8 cellular contexts compared by ENCODE assay signal in the genomic region with DNA sequence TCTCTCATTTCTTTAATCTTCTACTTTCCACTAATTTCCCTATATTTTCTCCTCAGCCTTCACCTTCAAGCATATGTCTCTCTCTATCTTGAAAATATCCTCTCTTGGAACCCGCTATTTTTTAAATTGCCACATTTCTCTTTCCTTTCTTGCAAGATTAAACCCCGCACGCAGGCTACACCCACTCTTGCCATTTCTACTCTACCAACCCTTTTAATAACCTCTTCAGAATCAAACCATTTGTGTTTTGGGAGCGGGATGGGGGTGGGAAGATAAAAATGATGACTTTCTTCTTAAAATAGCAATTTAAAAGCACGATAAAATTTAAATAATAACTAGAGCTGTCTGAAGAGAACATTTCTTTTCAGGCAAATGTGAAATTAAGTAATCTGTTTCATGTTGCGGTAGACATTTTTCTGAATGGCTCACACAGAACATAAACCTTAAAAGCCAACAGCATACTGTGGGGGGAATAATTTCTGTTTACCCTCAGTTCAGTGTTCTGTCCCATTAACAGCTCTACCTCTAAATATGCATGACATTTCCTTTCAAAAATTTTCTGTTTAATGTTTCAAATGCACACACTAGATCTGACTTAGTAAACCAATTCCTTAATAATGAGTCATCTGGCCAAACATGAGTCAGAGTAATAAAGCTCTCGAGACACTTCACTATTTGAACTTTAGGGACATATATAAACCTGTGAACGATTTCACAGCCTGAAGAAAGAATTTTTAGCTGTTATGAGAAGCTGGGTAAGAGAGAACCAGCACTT. TPM values are rescaled to one million over a fixed set of nuclear protein-coding genes. Genes with fewer than 3 reads are reported as not detected.
DNase-seq lines count a peak whose midpoint lies in the region; TF ChIP-seq lines count a peak whose summit lies in the region.

No MANE protein-coding gene starts in this region.

- peaks cover 3% of the 10 kb centered on the region for H3K36me3 Mint-ChIP-seq in activated T-cell treated with anti-CD3 and anti-CD28 coated beads, Interleukin-2, amount 50 U/mL, for 24 hours (ENCODE audit: low read depth)
- H3K36me3 Mint-ChIP-seq in immature natural killer cell, result peaks cover 0 to 12% (median 0%) of the 10 kb centered on the region in 3 donors

- no peak for TF ChIP-seq CTCF in astrocyte of the cerebellum (IDR thresholded peaks at IDR 0.05; ENCODE audit: low read depth, low read length, missing control alignments)

- H3K27ac Mint-ChIP-seq in activated T-cell treated with anti-CD3 and anti-CD28 coated beads, Interleukin-2, amount 50 U/mL, for 24 hours, result no peak overlapping the region
- H3K27ac Mint-ChIP-seq in immature natural killer cell, result no peak overlapping the region

- no peak overlapping the region for H3K4me3 Mint-ChIP-seq in activated T-cell treated with anti-CD3 and anti-CD28 coated beads, Interleukin-2, amount 50 U/mL, for 24 hours
- H3K4me3 Mint-ChIP-seq in immature natural killer cell, result no peak overlapping the region

- H3K9me3 ChIP-seq in mesodermal cell (ENCODE audit: control insufficient read depth, low read length), result peaks cover 7% of the 10 kb centered on the region

- H3K27ac ChIP-seq in mesodermal cell (ENCODE audit: low read depth, low read length, severe bottlenecking), result peak overlapping the region; percentile 82

- peaks cover 9% of the 10 kb centered on the region for H3K4me1 Mint-ChIP-seq in activated T-cell treated with anti-CD3 and anti-CD28 coated beads, Interleukin-2, amount 50 U/mL, for 24 hours (ENCODE audit: low read depth)
- peaks cover 0 to 11% of the 10 kb centered on the region in 2 donors for H3K4me1 Mint-ChIP-seq in immature natural killer cell

- DNase-seq in DMS 273 (lab: John Stamatoyannopoulos, UW; ENCODE audit: unreplicated experiment), result peak; percentile 66
- peak; percentile 88 for DNase-seq in astrocyte of the cerebellum (ENCODE audit: low read depth)
- DNase-seq in activated T-cell treated with anti-CD3 and anti-CD28 coated beads, Interleukin-2, amount 50 U/mL, for 24 hours, result no peak
- DNase-seq in CD1c-positive myeloid dendritic cell (ENCODE audit: extremely low spot score), result no peak
- no peak for DNase-seq in immature natural killer cell
- no peak for DNase-seq in OCI-M2 (lab: John Stamatoyannopoulos, UW; ENCODE audit: unreplicated experiment)

- peaks cover 4% of the 10 kb centered on the region for H3K27me3 Mint-ChIP-seq in activated T-cell treated with anti-CD3 and anti-CD28 coated beads, Interleukin-2, amount 50 U/mL, for 24 hours
- H3K27me3 Mint-ChIP-seq in immature natural killer cell (ENCODE audit: low read depth in 3 of 3), result peaks cover 0 to 2% (median 2%) of the 10 kb centered on the region in 3 donors

- H3K4me3 ChIP-seq in astrocyte of the cerebellum (ENCODE audit: low read depth, low read length) (peak overlapping the region; percentile 10), mesodermal cell (ENCODE audit: extremely low read depth, insufficient read depth, low read length, poor library complexity, severe bottlenecking) (no peak overlapping the region)

- in situ Hi-C loops in astrocyte of the cerebellum (cut with HindIII; ENCODE audit: low sequenced_read_pairs), result no loop called here

- 100% methylated on average over 1 of the region's 8 CpGs; no CpG with 5 or more reads in 1 of the 2 experiments for WGBS in mesodermal cell (ENCODE audit: insufficient coverage in 2 of 2), 2 experiments

- H3K4me1 ChIP-seq in mesodermal cell (ENCODE audit: control insufficient read depth, insufficient read depth, low read length, poor library complexity, severe bottlenecking), result peaks cover 18% of the 10 kb centered on the region

- peak; percentile 78; the same call in 1 of the 2 replicates for TF ChIP-seq EP300 in Ishikawa (IDR thresholded peaks at IDR 0.05; ENCODE audit: borderline replicate concordance)

- H3K36me3 ChIP-seq in mesodermal cell (ENCODE audit: control insufficient read depth, insufficient read depth, low read length), result no peaks in the 10 kb centered on the region

- H3K9me3 Mint-ChIP-seq in activated T-cell treated with anti-CD3 and anti-CD28 coated beads, Interleukin-2, amount 50 U/mL, for 24 hours, result peaks cover 9% of the 10 kb centered on the region
- H3K9me3 Mint-ChIP-seq in immature natural killer cell, result peaks cover 0 to 2% (median 0%) of the 10 kb centered on the region in 6 donors

- no peak for TF ChIP-seq RAD21 in Ishikawa (IDR thresholded peaks at IDR 0.05; ENCODE audit: low read depth)

TF ChIP-seq in Ishikawa, 13 proteins besides CTCF, POLR2A, EP300 and RAD21:
- TF ChIP-seq REST (IDR thresholded peaks at IDR 0.05; ENCODE audit: low read depth), result no peak
- peak; percentile 62; the same call in 1 of the 2 replicates for TF ChIP-seq TCF12 (IDR thresholded peaks at IDR 0.05; ENCODE audit: low read depth)
- TF ChIP-seq, protein P1, sequence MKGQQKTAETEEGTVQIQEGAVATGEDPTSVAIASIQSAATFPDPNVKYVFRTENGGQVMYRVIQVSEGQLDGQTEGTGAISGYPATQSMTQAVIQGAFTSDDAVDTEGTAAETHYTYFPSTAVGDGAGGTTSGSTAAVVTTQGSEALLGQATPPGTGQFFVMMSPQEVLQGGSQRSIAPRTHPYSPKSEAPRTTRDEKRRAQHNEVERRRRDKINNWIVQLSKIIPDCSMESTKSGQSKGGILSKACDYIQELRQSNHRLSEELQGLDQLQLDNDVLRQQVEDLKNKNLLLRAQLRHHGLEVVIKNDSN (IDR thresholded peaks at IDR 0.05), result no peak
- no peak for TF ChIP-seq TAF1 (IDR thresholded peaks at IDR 0.05; ENCODE audit: low read depth)
- no peak for TF ChIP-seq CREB1 (IDR thresholded peaks at IDR 0.05; ENCODE audit: low read depth)
- 0 out of 2 replicates have a peak, but pooled peaks have one; percentile 23 for TF ChIP-seq MAX (IDR thresholded peaks at IDR 0.05)
- TF ChIP-seq NFIC (IDR thresholded peaks at IDR 0.05), result peak; percentile 51
- TF ChIP-seq YY1 (IDR thresholded peaks at IDR 0.05; ENCODE audit: low read depth), result no peak
- peak; percentile 82; the same call in 1 of the 2 replicates for TF ChIP-seq FOXM1 (IDR thresholded peaks at IDR 0.05; ENCODE audit: borderline replicate concordance, low read depth)
- TF ChIP-seq CEBPB (IDR thresholded peaks at IDR 0.05), result no peak
- TF ChIP-seq TEAD4 (IDR thresholded peaks at IDR 0.05), result peak; percentile 81

RNA-seq across cellular contexts. Expression of gene ARSJ, which starts 20.5 kb away (rescaled TPM):
- 4.0 TPM for polyA plus RNA-seq in mesodermal cell (2013, experiment 1 of 2)
- 3.5 TPM for polyA plus RNA-seq in mesodermal cell (2013, experiment 2 of 2)
- under 1 TPM in 1 of 3 donors, not detected in 2; 0.99 TPM for polyA plus RNA-seq in immature natural killer cell

Comparison
In these comparisons a context has a peak if more than half of its experiments do, and no peak if none do; other contexts are left out.
1. DNase-seq: peak in DMS 273 (single experiment) and astrocyte of the cerebellum (single experiment); none in activated T-cell treated with anti-CD3 and anti-CD28 coated beads, Interleukin-2, amount 50 U/mL, for 24 hours (single experiment), CD1c-positive myeloid dendritic cell (single experiment), immature natural killer cell (0 of 3) and OCI-M2 (single experiment).